In the genomic region with DNA sequence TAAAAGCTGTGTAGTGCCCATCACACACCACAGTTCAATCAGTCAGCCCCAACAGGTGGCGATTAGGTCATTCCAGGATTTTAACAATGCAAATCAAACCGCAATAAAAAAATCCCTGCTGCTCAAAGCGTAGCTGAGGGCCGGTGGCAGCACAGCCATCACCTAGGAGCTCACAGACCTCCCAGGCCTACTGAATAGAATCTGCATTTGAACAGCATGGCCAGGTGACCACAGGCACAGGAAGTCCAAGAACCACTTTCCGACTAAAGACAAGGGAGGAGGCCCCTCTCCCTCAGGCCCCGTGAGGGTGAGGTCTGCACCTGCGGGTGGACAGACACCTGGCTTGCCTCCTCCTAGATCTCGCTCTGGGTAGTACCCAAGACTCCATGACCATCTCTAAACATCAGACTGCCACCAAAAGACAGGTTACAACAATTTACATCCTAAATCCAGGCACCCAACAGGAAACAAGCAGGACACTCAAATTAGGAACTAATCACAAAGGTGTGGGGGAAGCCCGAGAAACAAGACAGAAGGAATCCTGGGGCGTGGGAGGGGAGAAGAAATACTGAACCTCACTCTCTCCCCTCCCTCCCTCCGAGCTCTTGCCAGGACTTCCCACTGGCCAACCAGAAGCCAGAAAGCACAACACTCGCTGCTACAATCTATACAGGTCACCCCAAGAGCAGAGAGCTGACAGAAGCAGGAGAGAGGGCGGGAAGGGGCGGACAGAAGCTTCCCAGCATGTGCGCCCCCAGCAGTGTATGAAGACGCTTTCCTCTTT, we compare ENCODE assay signal across 10 cellular contexts.
DNase-seq lines count a peak whose midpoint lies in the region; ATAC-seq and TF ChIP-seq lines count a peak whose summit lies in the region.
"Had no signal": no experiment of that assay in that cellular context is flagged by ENCODE, and none has a peak within 500 bp of the region (broad histone marks: within the 10 kb centered on the region; RNA-seq: fewer than 3 reads in every experiment).

No MANE protein-coding gene starts in this region.

- H3K9me2 ChIP-seq in MM.1S (replicated peaks; ENCODE audit: insufficient read depth, low read length), result no peaks in the 10 kb centered on the region

- TF ChIP-seq CTCF in MM.1S (IDR thresholded peaks at IDR 0.05; ENCODE audit: low read length), result no peak

- ATAC-seq in GM21447 (IDR thresholded peaks at IDR 0.05; ENCODE audit: unreplicated experiment) (peak; percentile 39), GM19351 (IDR thresholded peaks at IDR 0.05; ENCODE audit: unreplicated experiment) (no peak)

- H3K4me3 ChIP-seq in MM.1S (ENCODE audit: low read length) (no peak overlapping the region), iPS DF 6.9 (ENCODE audit: low read length) (no peak overlapping the region)
- H3K4me3 ChIP-seq: tibial nerve had no signal

- no peaks in the 10 kb centered on the region for H3K36me3 ChIP-seq in MM.1S (replicated peaks; ENCODE audit: insufficient read depth, low read length)
- no peaks in the 10 kb centered on the region for H3K36me3 ChIP-seq in iPS DF 6.9 (ENCODE audit: control insufficient read depth, insufficient read depth, low read length)
- H3K36me3 ChIP-seq: tibial nerve had no signal

- WGBS in iPS DF 6.9 (ENCODE audit: insufficient coverage, insufficient read length), result no CpG with 5 or more reads among the region's 16 CpGs

- peaks cover 9% of the 10 kb centered on the region; the same call in 1 of the 2 replicates for H3K4me1 ChIP-seq in MM.1S (ENCODE audit: low read length)
- peaks cover 20% of the 10 kb centered on the region for H3K4me1 ChIP-seq in iPS DF 6.9 (ENCODE audit: control insufficient read depth, insufficient read depth, low read length)

- H3K9ac ChIP-seq in MM.1S (ENCODE audit: low read length), result no peak overlapping the region

- DNase-seq in DMS 273 (lab: John Stamatoyannopoulos, UW; ENCODE audit: unreplicated experiment) (peak; percentile 86), MM.1S (peak; percentile 41), iPS DF 6.9 (ENCODE audit: low read depth, low spot score) (peak; percentile 91), pons (ENCODE audit: low spot score) (no peak), T1000 (lab: John Stamatoyannopoulos, UW) (no peak), NK-92 (lab: John Stamatoyannopoulos, UW; ENCODE audit: unreplicated experiment) (no peak)
- DNase-seq: activated gamma-delta T cell treated with Interleukin-2 at 50 U/mL for 16 hours had no signal

- peaks cover 59% of the 10 kb centered on the region for H3K79me2 ChIP-seq in MM.1S (ENCODE audit: low read length)

- no peaks in the 10 kb centered on the region for H3K27me3 ChIP-seq in MM.1S (replicated peaks; ENCODE audit: insufficient read depth, low read length)
- no peaks in the 10 kb centered on the region for H3K27me3 ChIP-seq in iPS DF 6.9 (ENCODE audit: control insufficient read depth, insufficient read depth, low read length)
- H3K27me3 ChIP-seq: tibial nerve had no signal

- H3F3A ChIP-seq in MM.1S (ENCODE audit: insufficient read depth, low read length), result no peaks in the 10 kb centered on the region

- no peaks in the 10 kb centered on the region for H4K20me1 ChIP-seq in MM.1S (ENCODE audit: insufficient read depth, low read length)

- H3K9me3 ChIP-seq in MM.1S (replicated peaks; ENCODE audit: insufficient read depth, low read length), result no peaks in the 10 kb centered on the region
- no peaks in the 10 kb centered on the region for H3K9me3 ChIP-seq in iPS DF 6.9 (ENCODE audit: control insufficient read depth, insufficient read depth, low read length)
- H3K9me3 ChIP-seq: tibial nerve had no signal

- H3K27ac ChIP-seq in MM.1S (ENCODE audit: low read length), result peak overlapping the region; percentile 2; the same call in 1 of the 2 replicates
- H3K27ac ChIP-seq in iPS DF 6.9 (ENCODE audit: low read length), result peak overlapping the region; percentile 83
- H3K27ac ChIP-seq: tibial nerve had no signal

- H2AFZ ChIP-seq in MM.1S (ENCODE audit: low read length), result no peak overlapping the region

- H3K4me2 ChIP-seq in MM.1S (ENCODE audit: low read depth, low read length), result no peak overlapping the region

Comparison
In these comparisons a context has a peak if more than half of its experiments do, and no peak if none do; other contexts are left out.
1. DNase-seq: peak in DMS 273 (single experiment), MM.1S (single experiment) and iPS DF 6.9 (single experiment); none in pons (single experiment), T1000 (single experiment) and NK-92 (single experiment).